In genomic region chr10:124240721-124241350, GRCh38 we compare ENCODE assay signal across 24 cellular contexts.
A peak's percentile ranks its signal among the peaks of the same experiment; 100 is the strongest.
DNase-seq lines count a peak whose midpoint lies in the region; ATAC-seq lines count a peak whose summit lies in the region.
"Had no signal": no experiment of that assay in that cellular context is flagged by ENCODE, and none has a peak within 500 bp of the region (broad histone marks: within the 10 kb centered on the region; RNA-seq: fewer than 3 reads in every experiment).

No MANE protein-coding gene starts in this region.

- H3K14ac ChIP-seq in neuronal stem cell (ENCODE audit: low read length), result no peak overlapping the region

- no peak overlapping the region for H2BK5ac ChIP-seq in neuronal stem cell (ENCODE audit: low read length)

- H4K20me1 ChIP-seq in BLaER1, result no peaks in the 10 kb centered on the region

- H3K27ac ChIP-seq in BLaER1, result peak overlapping the region; percentile 44
- H3K27ac ChIP-seq in HUES48 (ENCODE audit: low read depth, low read length), result peak overlapping the region; percentile 26
- H3K27ac ChIP-seq in neuronal stem cell (replicated peaks; ENCODE audit: low read length), result no peak overlapping the region
- H3K27ac ChIP-seq: A549, body of pancreas, PC-9, thyroid gland, WERI-Rb-1 had no signal

- peaks cover 62% of the 10 kb centered on the region for H3K4me1 ChIP-seq in BLaER1
- H3K4me1 ChIP-seq in HUES48 (ENCODE audit: control insufficient read depth, insufficient read depth, low read length), result peaks cover 6% of the 10 kb centered on the region
- no peaks in the 10 kb centered on the region for H3K4me1 ChIP-seq in neuronal stem cell (ENCODE audit: control insufficient read depth in 2 of 2, insufficient read depth in 1 of 2, low read depth in 1 of 2, low read length in 2 of 2)
- H3K4me1 ChIP-seq: A549, body of pancreas, thyroid gland had no signal

- peaks cover 10% of the 10 kb centered on the region for H3K9me3 ChIP-seq in BLaER1
- H3K9me3 ChIP-seq in HUES48 (ENCODE audit: control insufficient read depth, insufficient read depth, low read length), result no peaks in the 10 kb centered on the region
- no peaks in the 10 kb centered on the region for H3K9me3 ChIP-seq in neuronal stem cell (replicated peaks in 1 of 2; ENCODE audit: control insufficient read depth in 2 of 2, insufficient read depth in 1 of 2, low read depth in 1 of 2, low read length in 2 of 2)
- H3K9me3 ChIP-seq: A549, body of pancreas, thyroid gland had no signal

- no peak overlapping the region for H4K8ac ChIP-seq in neuronal stem cell (ENCODE audit: low read depth, low read length)

- H3K27me3 ChIP-seq in BLaER1, result no peaks in the 10 kb centered on the region
- H3K27me3 ChIP-seq in HUES48 (ENCODE audit: control insufficient read depth, insufficient read depth, low read length), result no peaks in the 10 kb centered on the region
- no peaks in the 10 kb centered on the region for H3K27me3 ChIP-seq in neuronal stem cell (ENCODE audit: control insufficient read depth in 3 of 3, insufficient read depth in 3 of 3, low read depth in 1 of 3, low read length in 3 of 3)
- H3K27me3 ChIP-seq: body of pancreas, thyroid gland had no signal

- H3K36me3 ChIP-seq in BLaER1 (no peaks in the 10 kb centered on the region), HUES48 (ENCODE audit: control insufficient read depth, insufficient read depth, low read length) (no peaks in the 10 kb centered on the region), neuronal stem cell (replicated peaks in 1 of 2; ENCODE audit: control insufficient read depth in 2 of 2, insufficient read depth in 2 of 2, low read length in 2 of 2) (no peaks in the 10 kb centered on the region)
- H3K36me3 ChIP-seq: thyroid gland, WERI-Rb-1 had no signal

- H2BK120ac ChIP-seq in neuronal stem cell (ENCODE audit: low read depth, low read length), result no peak overlapping the region

- H3K4me3 ChIP-seq in BLaER1 (no peak overlapping the region), HUES48 (ENCODE audit: low read depth, low read length) (no peak overlapping the region), neuronal stem cell (ENCODE audit: low read length in 2 of 2) (no peak overlapping the region)
- H3K4me3 ChIP-seq: A549, body of pancreas, PC-9, thyroid gland had no signal

- WGBS in neuronal stem cell (ENCODE audit: extremely low coverage in 2 of 2, insufficient read length in 2 of 2, insufficient replicate concordance in 1 of 2), 2 donors, result no CpG with 5 or more reads among the region's 18 CpGs

- no peak overlapping the region for H4K91ac ChIP-seq in neuronal stem cell (ENCODE audit: low read depth, low read length, poor library complexity)

- no peak overlapping the region for H3K23ac ChIP-seq in neuronal stem cell (ENCODE audit: low read depth, low read length, poor library complexity)

- no peak overlapping the region for H2BK12ac ChIP-seq in neuronal stem cell (ENCODE audit: low read length)

- H2AK5ac ChIP-seq in neuronal stem cell (ENCODE audit: low read depth, low read length), result peak overlapping the region; percentile 52

- H3K4me2 ChIP-seq in BLaER1 (peak overlapping the region; percentile 71), neuronal stem cell (ENCODE audit: insufficient read depth, low read length, poor library complexity, severe bottlenecking) (no peak overlapping the region)
- H3K4me2 ChIP-seq: A549, PC-9 had no signal

- no peak overlapping the region for H3K4ac ChIP-seq in neuronal stem cell (ENCODE audit: low read length)

- no peak overlapping the region for H3K9ac ChIP-seq in BLaER1
- H3K9ac ChIP-seq in HUES48 (ENCODE audit: low read depth, low read length), result no peak overlapping the region
- H3K9ac ChIP-seq in neuronal stem cell (ENCODE audit: low read depth, low read length, poor library complexity), result no peak overlapping the region

- no peaks in the 10 kb centered on the region for H3K79me1 ChIP-seq in neuronal stem cell (ENCODE audit: low read depth, low read length)

- DNase-seq in ecto neural progenitor cell (ENCODE audit: low spot score) (peak; percentile 64), neuronal stem cell (ENCODE audit: low spot score) (no peak), midbrain (lab: John Stamatoyannopoulos, UW) (no peak), cerebellar nuclear complex (lab: John Stamatoyannopoulos, UW) (no peak)
- DNase-seq in activated CD4-positive, alpha-beta T cell treated with anti-CD3 and anti-CD28 coated beads for 48 hours, result no peak
- DNase-seq: activated CD4-positive, alpha-beta T cell treated with anti-CD3 and anti-CD28 coated beads, Interleukin-2, amount 50 U/mL, for 1 hour; activated naive CD4-positive, alpha-beta T cell treated with Interleukin-2 at 50 U/mL for 16 hours; activated T-cell treated with anti-CD3 and anti-CD28 coated beads, Interleukin-2, amount 50 U/mL, for 48 hours; AML-193; body of pancreas; effector CD4-positive, alpha-beta T cell; Kasumi-1; kidney glomerular epithelial cell; NCI-H1436 treated with DMSO at 0.1 percent for 48 hours; NCI-H524; PC-9; SHP77; T-helper 9 cell; thyroid gland; WERI-Rb-1 had no signal

- H3K18ac ChIP-seq in neuronal stem cell (ENCODE audit: low read length), result no peak overlapping the region

- no peak overlapping the region for H2BK15ac ChIP-seq in neuronal stem cell (ENCODE audit: low read length)

- no peak for ATAC-seq in GM18867 (IDR thresholded peaks at IDR 0.05; ENCODE audit: unreplicated experiment)
- ATAC-seq: A549, body of pancreas had no signal

- H2AFZ ChIP-seq in neuronal stem cell (ENCODE audit: low read length), result peak overlapping the region; percentile 75
- H2AFZ ChIP-seq: PC-9 had no signal
